Comparison of ENCODE assay signal across 11 cellular contexts in the genomic region with DNA sequence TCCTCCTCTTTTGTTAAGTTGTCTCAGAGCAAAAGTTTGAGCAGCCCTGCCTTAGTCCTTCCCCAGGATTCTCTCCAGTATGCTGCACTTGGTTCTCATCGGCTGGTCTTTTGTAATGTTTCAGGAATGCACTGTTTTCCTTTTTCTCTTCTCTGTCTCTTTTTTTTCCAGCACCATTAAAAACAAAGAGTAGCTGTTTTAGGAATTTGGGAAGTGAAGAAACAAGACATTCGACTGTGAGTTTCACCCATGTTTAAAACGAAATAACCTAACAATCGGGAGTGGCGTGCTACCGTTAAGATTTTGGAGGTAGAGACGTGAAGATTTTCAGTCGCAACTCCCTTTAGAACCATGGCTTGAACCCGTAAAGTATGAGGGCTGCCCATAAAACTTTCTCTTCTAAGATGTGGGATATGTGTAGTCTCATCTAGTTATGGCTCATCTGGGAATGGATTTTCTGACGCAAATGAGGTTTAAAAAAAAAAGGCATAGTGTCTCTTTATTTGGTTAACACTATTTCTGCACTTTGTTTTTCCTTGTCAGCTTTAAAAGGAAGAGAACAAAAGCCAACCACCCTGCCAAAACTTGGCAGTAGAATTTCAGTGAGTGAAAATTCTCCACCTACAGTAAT. TPM values are rescaled to one million over a fixed set of nuclear protein-coding genes. Genes with fewer than 3 reads are reported as not detected.
DNase-seq lines count a peak whose midpoint lies in the region; TF ChIP-seq lines count a peak whose summit lies in the region.
"Had no signal": no experiment of that assay in that cellular context is flagged by ENCODE, and none has a peak within 500 bp of the region (broad histone marks: within the 10 kb centered on the region; RNA-seq: fewer than 3 reads in every experiment).

No MANE protein-coding gene starts in this region.

- H3K14ac ChIP-seq in mesenchymal stem cell (ENCODE audit: low read length in 2 of 2) = no peak overlapping the region

- WGBS in GM23248 (ENCODE audit: low coverage in 1 of 2, low lambda C conversion rate in 2 of 2, missing lambda C conversion rate in 2 of 2), 2 experiments = 1 to 3% methylated on average over 10 of the region's 10 CpGs
- 70% methylated on average over 10 of the region's 10 CpGs for WGBS in mesenchymal stem cell

- no peak overlapping the region for H2BK15ac ChIP-seq in mesenchymal stem cell (ENCODE audit: low read depth, poor library complexity, severe bottlenecking)

- peak overlapping the region; percentile 75 for H3K4me3 ChIP-seq in GM23248
- peak overlapping the region; percentile 1 for H3K4me3 ChIP-seq in coronary artery
- H3K4me3 ChIP-seq in mesenchymal stem cell (ENCODE audit: insufficient read depth in 1 of 2, low read depth in 1 of 2, low read length in 2 of 2) = peak overlapping the region in 1 of 2 experiments; percentile 68
- H3K4me3 ChIP-seq in subcutaneous abdominal adipose tissue (ENCODE audit: low read depth in 1 of 5, low read length in 5 of 5) = peak overlapping the region; percentile 13 to 56 (median 40)

- H3K36me3 ChIP-seq in GM23248 (ENCODE audit: low read depth) = no peaks in the 10 kb centered on the region
- H3K36me3 ChIP-seq in mesenchymal stem cell (ENCODE audit: control insufficient read depth in 1 of 2, insufficient read depth in 2 of 2, low read depth in 1 of 2, low read length in 2 of 2) = no peaks in the 10 kb centered on the region
- no peaks in the 10 kb centered on the region for H3K36me3 ChIP-seq in subcutaneous abdominal adipose tissue (ENCODE audit: control insufficient read depth in 5 of 5, insufficient read depth in 5 of 5, low read length in 5 of 5)

- no peak for TF ChIP-seq CTCF in coronary artery (IDR thresholded peaks at IDR 0.05)

- H3K79me1 ChIP-seq in mesenchymal stem cell (replicated peaks; ENCODE audit: low read length, poor library complexity, severe bottlenecking) = no peaks in the 10 kb centered on the region

- H3K9me3 ChIP-seq in GM23248 (ENCODE audit: low read depth) (no peaks in the 10 kb centered on the region), mesenchymal stem cell (ENCODE audit: control insufficient read depth, low read length) (no peaks in the 10 kb centered on the region), subcutaneous abdominal adipose tissue (ENCODE audit: control insufficient read depth in 5 of 5, low read length in 5 of 5) (no peaks in the 10 kb centered on the region)

- no peak overlapping the region for H4K91ac ChIP-seq in mesenchymal stem cell (ENCODE audit: low read length)

- H3K23ac ChIP-seq in mesenchymal stem cell (ENCODE audit: low read length in 2 of 2) = no peak overlapping the region

- H2AFZ ChIP-seq in GM23248 (peak overlapping the region; percentile 75), mesenchymal stem cell (ENCODE audit: low read depth, low read length) (no peak overlapping the region)

- H3K9me2 ChIP-seq in GM23248 (ENCODE audit: insufficient read depth) = no peaks in the 10 kb centered on the region

- H3K4me1 ChIP-seq in GM23248 (ENCODE audit: insufficient read depth) (peaks cover 52% of the 10 kb centered on the region), mesenchymal stem cell (ENCODE audit: control insufficient read depth, insufficient read depth, low read depth, low read length) (peaks cover 1% of the 10 kb centered on the region), subcutaneous abdominal adipose tissue (ENCODE audit: control insufficient read depth in 5 of 5, insufficient read depth in 5 of 5, low read length in 5 of 5) (peaks cover 6 to 18% (median 14%) of the 10 kb centered on the region in 5 donors)

- H2BK12ac ChIP-seq in mesenchymal stem cell (ENCODE audit: low read length in 2 of 2) = no peak overlapping the region

- no peaks in the 10 kb centered on the region for H4K20me1 ChIP-seq in GM23248 (ENCODE audit: insufficient read depth)

- no peak overlapping the region for H2BK120ac ChIP-seq in mesenchymal stem cell (ENCODE audit: low read depth, low read length)

- H3K4ac ChIP-seq in mesenchymal stem cell (ENCODE audit: low read depth in 1 of 2, low read length in 2 of 2) = no peak overlapping the region

- H2BK5ac ChIP-seq in mesenchymal stem cell (ENCODE audit: low read depth, low read length, poor library complexity, severe bottlenecking) = no peak overlapping the region

- peak; percentile 87 for DNase-seq in GM23248
- DNase-seq in coronary artery (ENCODE audit: low spot score) = no peak
- peak; percentile 69 for DNase-seq in mesenchymal stem cell
- DNase-seq in NCI-H2196 treated with DMSO at 0.1 percent for 48 hours (lab: John Stamatoyannopoulos, UW; ENCODE audit: unreplicated experiment) = no peak
- no peak for DNase-seq in activated naive CD4-positive, alpha-beta T cell (lab: John Stamatoyannopoulos, UW)
- DNase-seq in DMS79 (lab: John Stamatoyannopoulos, UW) = no peak
- DNase-seq in activated naive CD4-positive, alpha-beta T cell treated with anti-CD3 and anti-CD28 coated beads, Interleukin-2, amount 50 U/mL, for 16 hours = no peak
- DNase-seq: CD8-positive, alpha-beta T cell; natural killer cell; NCI-H524 treated with DMSO at 0.1 percent for 48 hours had no signal

- H2AK5ac ChIP-seq in mesenchymal stem cell (ENCODE audit: low read length, severe bottlenecking) = peak overlapping the region; percentile 6

- no peak overlapping the region for H3K18ac ChIP-seq in mesenchymal stem cell (ENCODE audit: low read depth in 1 of 2, low read length in 2 of 2)

- in situ Hi-C loops in GM23248 (cut with MboI) = no loop called here

- H4K8ac ChIP-seq in mesenchymal stem cell (ENCODE audit: low read length) = no peak overlapping the region

- H3K27ac ChIP-seq in GM23248 = peak overlapping the region; percentile 99
- H3K27ac ChIP-seq in coronary artery = peak overlapping the region; percentile 80 to 88
- peak overlapping the region; percentile 96 for H3K27ac ChIP-seq in mesenchymal stem cell (ENCODE audit: low read length, poor library complexity, severe bottlenecking)
- H3K27ac ChIP-seq in subcutaneous abdominal adipose tissue (ENCODE audit: low read depth, low read length) = peak overlapping the region; percentile 20

- peaks cover 62% of the 10 kb centered on the region for H3F3A ChIP-seq in GM23248 (ENCODE audit: insufficient read depth)

- H3K9ac ChIP-seq in GM23248 = peak overlapping the region; percentile 89
- peak overlapping the region; percentile 94 for H3K9ac ChIP-seq in mesenchymal stem cell (ENCODE audit: low read length)
- peak overlapping the region in 2 of 5 donors; percentile 51 to 68 for H3K9ac ChIP-seq in subcutaneous abdominal adipose tissue (ENCODE audit: low read length in 5 of 5)

- H3K79me2 ChIP-seq in GM23248 (ENCODE audit: insufficient read depth) = no peaks in the 10 kb centered on the region

- H3K4me2 ChIP-seq in GM23248 (ENCODE audit: unreplicated experiment) = peak overlapping the region; percentile 99
- H3K4me2 ChIP-seq in mesenchymal stem cell (ENCODE audit: low read length, poor library complexity, severe bottlenecking) = no peak overlapping the region

- no peaks in the 10 kb centered on the region for H3K27me3 ChIP-seq in GM23248 (replicated peaks; ENCODE audit: insufficient read depth)
- no peaks in the 10 kb centered on the region for H3K27me3 ChIP-seq in mesenchymal stem cell (ENCODE audit: control insufficient read depth in 1 of 2, insufficient read depth in 1 of 2, low read length in 2 of 2)
- no peaks in the 10 kb centered on the region for H3K27me3 ChIP-seq in subcutaneous abdominal adipose tissue (ENCODE audit: control insufficient read depth in 5 of 5, insufficient read depth in 4 of 5, low read length in 5 of 5)

RNA-seq across cellular contexts. Expression of a gene that starts 35.9 kb away (rescaled TPM):
- 78.6 and 81.7 TPM in 2 replicates for total RNA-seq in GM23248 (2014; rRNA removed; shearing (Covaris generic))
- 46.9 and 49.1 TPM in 2 replicates for polyA plus RNA-seq in GM23248 (2016; fragmentation: Nextera tagmentation; extraction: Ambion mirVana)
- polyA plus RNA-seq in mesenchymal stem cell (2013, experiment 1 of 2) = 21.7 TPM
- polyA plus RNA-seq in mesenchymal stem cell (2013, experiment 2 of 2) = 22.7 TPM

RNA-seq across cellular contexts. Expression of a gene that starts 59.4 kb away (rescaled TPM):
- 51.2 and 61.3 TPM in 2 replicates for total RNA-seq in GM23248 (2014; rRNA removed; shearing (Covaris generic))
- 27.9 and 30.6 TPM in 2 replicates for polyA plus RNA-seq in GM23248 (2016; fragmentation: Nextera tagmentation; extraction: Ambion mirVana)
- polyA plus RNA-seq in mesenchymal stem cell (2013, experiment 1 of 2) = 4.5 TPM
- polyA plus RNA-seq in mesenchymal stem cell (2013, experiment 2 of 2) = 5.2 TPM

Comparison
In these comparisons a context has a peak if more than half of its experiments do, and no peak if none do; other contexts are left out.
1. DNase-seq: peak in GM23248 (single experiment) and mesenchymal stem cell (single experiment); none in coronary artery (single experiment), NCI-H2196 treated with DMSO at 0.1 percent for 48 hours (single experiment), activated naive CD4-positive, alpha-beta T cell (0 of 4), DMS79 (single experiment) and activated naive CD4-positive, alpha-beta T cell treated with anti-CD3 and anti-CD28 coated beads, Interleukin-2, amount 50 U/mL, for 16 hours (single experiment).
2. H3K27ac ChIP-seq: peak in every context shown above with its lines; median percentile 99 in GM23248; 96 in mesenchymal stem cell; 84 in coronary artery; 20 in subcutaneous abdominal adipose tissue.